Comparison of ENCODE assay signal across 8 cellular contexts in genomic region chr14:24160850-24161804, GRCh38. TPM values are rescaled to one million over a fixed set of nuclear protein-coding genes. Genes with fewer than 3 reads are reported as not detected.
DNase-seq lines count a peak whose midpoint lies in the region; ATAC-seq and TF ChIP-seq lines count a peak whose summit lies in the region.

Gene IRF9 (plus strand): TSS chr14:24161265. CDS start chr14:24162145, 880 bp downstream.

- intact Hi-C loops in CD4-positive, alpha-beta memory T cell (cut with micrococcal nuclease) = loop anchor here (1.0 to 2.0 kb wide), 13 partner anchors 10 to 146 kb away; partner anchors contain the start of genes CHMP4A, DCAF11, EMC9 and IPO4

- TF ChIP-seq CTCF in liver (IDR thresholded peaks at IDR 0.05; ENCODE audit: low read depth, low read length, missing input control) = peak; percentile 98

- peak; percentile 94 to 97 (median 95) for DNase-seq in CD4-positive, alpha-beta memory T cell
- DNase-seq in NCI-H774 (lab: John Stamatoyannopoulos, UW) = peak; percentile 89
- peak; percentile 97 to 99 for DNase-seq in activated CD4-positive, alpha-beta T cell treated with anti-CD3 and anti-CD28 coated beads, Interleukin-2, amount 50 U/mL, for 4 hours
- peak; percentile 88 to 95 for DNase-seq in dermis microvascular lymphatic vessel endothelial cell (ENCODE audit: low read depth in 2 of 2)
- DNase-seq in stimulated activated CD4-positive, alpha-beta T cell treated with anti-CD3 and anti-CD28 coated beads, Interleukin-4, amount 100 ng/mL, for 24 hours = peak; percentile 99

- peak within 1 kb of the TSS; percentile 50 to 87 for H3K9ac ChIP-seq in liver (ENCODE audit: low read depth in 1 of 2, low read length in 2 of 2)

- H3K4me3 ChIP-seq in CD4-positive, alpha-beta memory T cell (ENCODE audit: low read length in 2 of 2) = peak within 1 kb of the TSS; percentile 73 to 97
- H3K4me3 ChIP-seq in liver (ENCODE audit: low read depth in 1 of 3, low read length in 3 of 3) = peak within 1 kb of the TSS; percentile 63 to 81 (median 70)

- peaks cover 29 to 60% (median 48%) of the 10 kb centered on the region in 4 donors for H3K4me1 Mint-ChIP-seq in CD4-positive, alpha-beta memory T cell

- 1% methylated on average over 12 of the region's 12 CpGs for WGBS in liver

- H3K27me3 Mint-ChIP-seq in CD4-positive, alpha-beta memory T cell = no peaks in the 10 kb centered on the region

- peaks cover 50% of the 10 kb centered on the region for H3K4me1 ChIP-seq in CD4-positive, alpha-beta memory T cell (ENCODE audit: insufficient read depth, low read length)
- H3K4me1 ChIP-seq in liver (ENCODE audit: control insufficient read depth in 4 of 4, insufficient read depth in 4 of 4, low read length in 3 of 4) = peaks cover 8 to 35% (median 29%) of the 10 kb centered on the region in 4 donors

- TF ChIP-seq RAD21 in liver (IDR thresholded peaks at IDR 0.05) = peak; percentile 94 to 98

- H3K4me3 Mint-ChIP-seq in CD4-positive, alpha-beta memory T cell = peak within 1 kb of the TSS; percentile 96 to 100 (median 99)

- POLR2A ChIA-PET in CD4-positive, alpha-beta memory T cell (lab: Charles Lee; ENCODE audit: partially characterized antibody) = interaction anchor here (0.8 to 9.5 kb wide), 29 partner anchors 9 to 270 kb away, joined by 3 to 162 read pairs (median 14); partner anchors contain the start of genes CBLN3, CHMP4A, DCAF11 and DHRS1

- peak within 1 kb of the TSS; percentile 97 to 100 (median 99) for H3K27ac Mint-ChIP-seq in CD4-positive, alpha-beta memory T cell

- no peaks in the 10 kb centered on the region for H3K27me3 ChIP-seq in CD4-positive, alpha-beta memory T cell (ENCODE audit: insufficient read depth, low read length)
- no peaks in the 10 kb centered on the region for H3K27me3 ChIP-seq in liver (ENCODE audit: control insufficient read depth in 4 of 4, insufficient read depth in 4 of 4, low read length in 3 of 4)

- H3K27ac ChIP-seq in CD4-positive, alpha-beta memory T cell (ENCODE audit: low read depth, low read length) = peak within 1 kb of the TSS; percentile 90
- peak within 1 kb of the TSS; percentile 71 to 91 for H3K27ac ChIP-seq in liver (ENCODE audit: low read depth in 1 of 2, low read length in 2 of 2)

- H3K36me3 ChIP-seq in CD4-positive, alpha-beta memory T cell (ENCODE audit: insufficient read depth, low read length) = peaks cover 66% of the 10 kb centered on the region
- H3K36me3 ChIP-seq in liver (ENCODE audit: control insufficient read depth in 4 of 4, insufficient read depth in 3 of 4, low read depth in 1 of 4, low read length in 3 of 4) = peaks cover 25 to 56% (median 43%) of the 10 kb centered on the region in 4 donors

- peaks cover 54 to 80% of the 10 kb centered on the region in 2 donors for H3K36me3 Mint-ChIP-seq in CD4-positive, alpha-beta memory T cell

- no peaks in the 10 kb centered on the region for H3K9me3 Mint-ChIP-seq in CD4-positive, alpha-beta memory T cell

- CTCF ChIA-PET in CD4-positive, alpha-beta memory T cell (lab: Charles Lee; ENCODE audit: partially characterized antibody) = interaction anchor here (0.7 to 6.9 kb wide), 43 partner anchors 8 to 270 kb away, joined by 3 to 110 read pairs (median 4); partner anchors contain the start of genes CHMP4A, CIDEB, DCAF11 and DHRS1

- ATAC-seq in GM19397 (IDR thresholded peaks at IDR 0.05; ENCODE audit: unreplicated experiment) (peak; percentile 80), HG03571 (IDR thresholded peaks at IDR 0.05; ENCODE audit: unreplicated experiment) (peak; percentile 64)

- H3K9me3 ChIP-seq in CD4-positive, alpha-beta memory T cell (ENCODE audit: control insufficient read depth in 1 of 2, low read length in 2 of 2) = no peaks in the 10 kb centered on the region
- H3K9me3 ChIP-seq in liver (ENCODE audit: control insufficient read depth in 4 of 4, low read length in 3 of 4) = no peaks in the 10 kb centered on the region

TF ChIP-seq in liver, 16 proteins besides CTCF, POLR2A, EP300 and RAD21:
- peak in 1 of 2 donors; percentile 65 for TF ChIP-seq GABPA (IDR thresholded peaks at IDR 0.05 in 1 of 2, conservative IDR thresholded peaks at IDR 0.05 in 1 of 2)
- TF ChIP-seq TAF1 (conservative IDR thresholded peaks at IDR 0.05) = no peak
- peak; percentile 73 for TF ChIP-seq HNF4A (conservative IDR thresholded peaks at IDR 0.05)
- TF ChIP-seq FOXA2 (IDR thresholded peaks at IDR 0.05) = no peak
- peak; percentile 91 for TF ChIP-seq REST (IDR thresholded peaks at IDR 0.05)
- peak; percentile 87 for TF ChIP-seq YY1 (IDR thresholded peaks at IDR 0.05)
- TF ChIP-seq JUND (IDR thresholded peaks at IDR 0.05) = peak in 1 of 2 donors; percentile 69
- peak; percentile 94 for TF ChIP-seq SP1 (IDR thresholded peaks at IDR 0.05)
- peak; percentile 95 for TF ChIP-seq MAX (IDR thresholded peaks at IDR 0.05)
- peak in 1 of 2 donors; percentile 27 for TF ChIP-seq EGR1 (IDR thresholded peaks at IDR 0.05; ENCODE audit: low read depth in 2 of 2)
- peak; percentile 71 for TF ChIP-seq ATF3 (IDR thresholded peaks at IDR 0.05)
- TF ChIP-seq NR2F2 (IDR thresholded peaks at IDR 0.05) = peak; percentile 83
- peak; percentile 95 to 97 for TF ChIP-seq RXRA (IDR thresholded peaks at IDR 0.05)
- peak; percentile 69 for TF ChIP-seq HNF4G (IDR thresholded peaks at IDR 0.05)
- TF ChIP-seq ZBTB33 (IDR thresholded peaks at IDR 0.05) = peak; percentile 80
- TF ChIP-seq FOXA1 (IDR thresholded peaks at IDR 0.05) = peak; percentile 71

RNA-seq across cellular contexts. Expression of gene IRF9, which starts in this region (rescaled TPM):
- total RNA-seq in CD4-positive, alpha-beta memory T cell = 100 to 1,000 TPM; 154 to 157 TPM
- polyA plus RNA-seq in CD4-positive, alpha-beta memory T cell = 100 to 1,000 TPM in 1 of 2 donors, 10 to 100 TPM in 1; 59.3 to 121 TPM
- total RNA-seq in dermis microvascular lymphatic vessel endothelial cell (38.8 and 41.8 TPM in 2 replicates), liver (10 to 100 TPM; 44.2 to 57.8 TPM)
- 10 to 100 TPM; 37.9 to 60.9 TPM for polyA plus RNA-seq in liver

Comparison
In these comparisons a context has a peak if more than half of its experiments do, and no peak if none do; other contexts are left out.
1. Peak in every context shown above with its lines: DNase-seq, ATAC-seq, H3K4me3 ChIP-seq and H3K27ac ChIP-seq.